In genomic region chr14:32571551-32571950, GRCh38 we compare ENCODE assay signal across 20 cellular contexts.
"Had no signal": no experiment of that assay in that cellular context is flagged by ENCODE, and none has a peak within 500 bp of the region (broad histone marks: within the 10 kb centered on the region; RNA-seq: fewer than 3 reads in every experiment).

No MANE protein-coding gene starts in this region.

- ATAC-seq: esophagus mucosa; left ventricle myocardium superior; natural killer cell; stimulated activated effector memory CD8-positive, alpha-beta T cell treated with anti-CD3 and anti-CD28 coated beads, Interleukin-12 subunit alpha, Interleukin-12 subunit beta, amount 100 ng/mL, for 72 hours had no signal

- H3K36me3 ChIP-seq: neutrophil, pancreas, right atrium auricular region, sigmoid colon, stomach, thyroid gland, vagina had no signal

- H3K9me3 ChIP-seq: neutrophil, pancreas, right atrium auricular region, sigmoid colon, stomach, thyroid gland, vagina had no signal

- H3K27ac ChIP-seq: epithelial cell of prostate, neutrophil, pancreas, right atrium auricular region, stomach, thyroid gland, vagina had no signal

- DNase-seq: effector CD8-positive, alpha-beta T cell; endodermal cell; foreskin melanocyte; left ventricle myocardium superior; natural killer cell; pancreas; sigmoid colon; stimulated activated CD4-positive, alpha-beta T cell treated with anti-CD3 and anti-CD28 coated beads, Interleukin-2, amount 100 ng/mL, for 24 hours; stimulated activated CD4-positive, alpha-beta T cell treated with anti-CD3 and anti-CD28 coated beads, Interleukin-4, amount 100 ng/mL, for 24 hours; stimulated activated naive CD4-positive, alpha-beta T cell treated with Interleukin-2 at 50 U/mL for 16 hours; stomach; thyroid gland; trophoblast cell had no signal

- H3K27me3 ChIP-seq: pancreas, right atrium auricular region, sigmoid colon, stomach, thyroid gland, vagina had no signal

- H3K4me3 ChIP-seq: lung, pancreas, right atrium auricular region, sigmoid colon, stomach, thyroid gland, vagina had no signal
